ENCODE assay signal across 9 cellular contexts in the genomic region with DNA sequence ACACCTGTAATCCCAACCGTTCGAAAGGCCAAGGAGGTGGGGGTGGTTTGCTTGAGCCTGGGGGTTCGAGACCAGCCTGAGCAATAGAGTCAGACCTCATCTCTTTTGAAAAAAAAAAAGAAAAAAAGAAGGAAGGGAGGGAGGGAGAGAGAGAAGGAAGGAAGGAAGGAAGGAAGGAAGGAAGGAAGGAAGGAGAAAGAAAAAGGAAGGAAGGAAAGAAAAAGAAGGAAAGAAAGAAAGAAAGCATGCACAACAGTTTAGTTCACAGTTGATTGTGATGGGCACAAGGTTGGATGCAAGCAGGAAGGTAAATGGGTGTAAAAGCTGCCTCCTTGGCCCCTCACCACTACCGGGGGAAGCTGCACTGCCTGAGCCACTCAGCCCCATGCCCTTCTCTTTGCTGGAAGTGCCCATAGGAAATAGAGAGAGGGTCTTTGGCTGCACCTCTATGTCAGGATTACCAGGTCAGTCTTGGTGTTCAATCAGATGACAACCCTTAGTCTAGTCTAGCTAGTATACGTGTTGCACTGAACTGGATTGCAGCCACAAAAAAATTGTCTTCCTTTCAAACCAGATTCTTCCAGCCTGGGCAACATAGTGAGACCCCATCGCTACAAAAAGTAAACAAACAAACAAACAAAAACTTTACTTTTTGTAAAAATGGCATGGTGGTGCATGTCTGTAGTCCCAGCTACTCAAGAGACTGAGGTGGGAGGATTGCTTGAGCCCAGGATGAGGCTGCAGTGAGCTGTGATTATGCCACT. TPM values are rescaled to one million over a fixed set of nuclear protein-coding genes. Genes with fewer than 3 reads are reported as not detected.
DNase-seq lines count a peak whose midpoint lies in the region; ATAC-seq and TF ChIP-seq lines count a peak whose summit lies in the region.
"Had no signal": no experiment of that assay in that cellular context is flagged by ENCODE, and none has a peak within 500 bp of the region (broad histone marks: within the 10 kb centered on the region; RNA-seq: fewer than 3 reads in every experiment).

No MANE protein-coding gene starts in this region.

- TF ChIP-seq CTCF in OCI-LY1 (IDR thresholded peaks at IDR 0.05; ENCODE audit: low read length): no peak
- no peak for TF ChIP-seq CTCF in breast epithelium (IDR thresholded peaks at IDR 0.05)
- no peak for TF ChIP-seq CTCF in lung (IDR thresholded peaks at IDR 0.05; ENCODE audit: control extremely low read depth, extremely low read depth)
- TF ChIP-seq CTCF in testis (IDR thresholded peaks at IDR 0.05): no peak

- TF ChIP-seq POLR2A in breast epithelium (IDR thresholded peaks at IDR 0.05) (no peak), testis (IDR thresholded peaks at IDR 0.05) (no peak)

- H3K4me3 ChIP-seq in OCI-LY1 (ENCODE audit: low read depth, low read length, poor library complexity, severe bottlenecking): no peak overlapping the region
- H3K4me3 ChIP-seq in breast epithelium: no peak overlapping the region
- no peak overlapping the region for H3K4me3 ChIP-seq in lung
- no peak overlapping the region for H3K4me3 ChIP-seq in testis
- H3K4me3 ChIP-seq: SJSA1 had no signal

- ATAC-seq in lung (ENCODE audit: insufficient read depth, low FRiP score): no peak
- no peak for ATAC-seq in HG03378 (IDR thresholded peaks at IDR 0.05; ENCODE audit: unreplicated experiment)

- H3K4me1 ChIP-seq in OCI-LY1 (ENCODE audit: insufficient read depth, low read length, severe bottlenecking) (peaks cover 39% of the 10 kb centered on the region), breast epithelium (peaks cover 11 to 14% of the 10 kb centered on the region in 2 donors), lung (ENCODE audit: control insufficient read depth in 2 of 2, insufficient read depth in 2 of 2, low read length in 2 of 2) (peaks cover 10 to 13% of the 10 kb centered on the region in 2 donors), testis (peaks cover 23% of the 10 kb centered on the region)

- WGBS in lung, 2 donors: 87 to 90% methylated on average over 6 of the region's 6 CpGs
- WGBS in testis, 2 donors: 78 to 80% methylated on average over 6 of the region's 6 CpGs

- no peaks in the 10 kb centered on the region for H3K27me3 ChIP-seq in OCI-LY1 (ENCODE audit: insufficient read depth, low read length)
- H3K27me3 ChIP-seq in breast epithelium: no peaks in the 10 kb centered on the region
- no peaks in the 10 kb centered on the region for H3K27me3 ChIP-seq in lung (ENCODE audit: control insufficient read depth, insufficient read depth)
- no peaks in the 10 kb centered on the region for H3K27me3 ChIP-seq in testis
- H3K27me3 ChIP-seq: SJSA1 had no signal

- H4K20me1 ChIP-seq in OCI-LY1 (ENCODE audit: insufficient read depth, low read length): no peaks in the 10 kb centered on the region

- DNase-seq in breast epithelium (ENCODE audit: low spot score in 2 of 2): no peak
- no peak for DNase-seq in lung (ENCODE audit: low spot score)
- DNase-seq in testis: no peak
- DNase-seq in RPMI8226: no peak
- no peak for DNase-seq in superior temporal gyrus (ENCODE audit: extremely low spot score)
- DNase-seq: activated CD4-positive, alpha-beta T cell treated with anti-CD3 and anti-CD28 coated beads, Interleukin-2, amount 50 U/mL, for 4 hours had no signal

- H3K79me2 ChIP-seq in OCI-LY1 (ENCODE audit: insufficient read depth, low read length): no peaks in the 10 kb centered on the region

- H3K9me2 ChIP-seq in OCI-LY1 (ENCODE audit: low read depth, low read length): no peaks in the 10 kb centered on the region

- peaks cover 41% of the 10 kb centered on the region for H3K36me3 ChIP-seq in OCI-LY1 (ENCODE audit: insufficient read depth, low read length)
- no peaks in the 10 kb centered on the region for H3K36me3 ChIP-seq in breast epithelium
- H3K36me3 ChIP-seq in lung (ENCODE audit: control insufficient read depth in 2 of 2, insufficient read depth in 2 of 2, low read length in 2 of 2): peaks cover 26 to 32% of the 10 kb centered on the region in 2 donors
- H3K36me3 ChIP-seq in testis (ENCODE audit: low read depth, missing control alignments): no peaks in the 10 kb centered on the region
- H3K36me3 ChIP-seq: SJSA1 had no signal

- no peak overlapping the region for H3K9ac ChIP-seq in OCI-LY1 (ENCODE audit: low read length)

- peak overlapping the region; percentile 66 for H3K27ac ChIP-seq in OCI-LY1 (ENCODE audit: low read depth, low read length, poor library complexity, severe bottlenecking)
- peak overlapping the region; percentile 78 to 94 for H3K27ac ChIP-seq in breast epithelium
- peak overlapping the region; percentile 58 to 88 for H3K27ac ChIP-seq in lung (ENCODE audit: low read depth in 1 of 2, low read length in 1 of 2)
- peak overlapping the region; percentile 64 to 82 for H3K27ac ChIP-seq in testis
- H3K27ac ChIP-seq: SJSA1 had no signal

- intact Hi-C loops in breast epithelium (cut with DNase I; ENCODE audit: low total_unique reads) (no loop called here), testis (cut with DNase I; ENCODE audit: low total_unique reads) (no loop called here)

- H3K9me3 ChIP-seq in OCI-LY1 (ENCODE audit: low read length): no peaks in the 10 kb centered on the region
- no peaks in the 10 kb centered on the region for H3K9me3 ChIP-seq in breast epithelium
- no peaks in the 10 kb centered on the region for H3K9me3 ChIP-seq in lung (ENCODE audit: control insufficient read depth in 2 of 2, insufficient read depth in 1 of 2, low read length in 1 of 2)
- H3K9me3 ChIP-seq in testis: no peaks in the 10 kb centered on the region
- H3K9me3 ChIP-seq: SJSA1 had no signal

- H3F3A ChIP-seq in OCI-LY1 (ENCODE audit: insufficient read depth, low read length): no peaks in the 10 kb centered on the region

- no peak overlapping the region for H2AFZ ChIP-seq in OCI-LY1 (ENCODE audit: low read length)

- no peak overlapping the region; the same call in 1 of the 2 replicates for H3K4me2 ChIP-seq in OCI-LY1 (ENCODE audit: low read length)

RNA-seq across cellular contexts. Expression of a gene that starts 20.0 kb away (rescaled TPM):
- total RNA-seq in breast epithelium (10 to 100 TPM; 34.4 to 45.9 (median 40.2) TPM), lung (10 to 100 TPM; 49.3 to 51.7 TPM), testis (10 to 100 TPM in 1 of 2 donors, 1 to 10 TPM in 1; 3.1 to 10.4 TPM)
- polyA plus RNA-seq in lung (10 to 100 TPM; 37.0 to 77.9 TPM), testis (ENCODE audit: insufficient read depth, low read depth, low replicate concordance) (5.2 TPM)
